ENCODE assay signal across 26 cellular contexts in the genomic region with DNA sequence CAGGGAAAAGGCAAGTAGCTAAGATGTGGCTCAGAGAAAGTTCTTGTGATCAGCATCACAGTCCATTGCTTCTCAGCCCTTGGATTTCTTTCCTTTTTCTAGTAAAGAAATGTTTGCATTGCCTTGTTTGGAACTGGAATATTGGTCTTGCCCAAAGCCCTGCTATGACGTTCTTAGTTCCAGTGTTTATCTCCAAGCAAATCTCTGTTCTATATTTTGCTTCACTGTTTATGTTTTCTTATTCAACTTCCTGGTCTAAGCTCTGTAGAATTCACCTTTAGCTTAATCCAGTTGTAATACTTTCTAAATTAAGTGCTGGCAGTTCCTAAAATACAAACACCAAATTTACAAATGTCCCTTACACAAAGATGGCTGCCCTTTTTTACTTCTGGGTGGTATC.
DNase-seq lines count a peak whose midpoint lies in the region; ATAC-seq and TF ChIP-seq lines count a peak whose summit lies in the region.
"Had no signal": no experiment of that assay in that cellular context is flagged by ENCODE, and none has a peak within 500 bp of the region (broad histone marks: within the 10 kb centered on the region; RNA-seq: fewer than 3 reads in every experiment).

No MANE protein-coding gene starts in this region.

- H2BK5ac ChIP-seq in IMR-90 (ENCODE audit: low read depth, low read length, poor library complexity, severe bottlenecking) = peak overlapping the region; percentile 91

- WGBS in IMR-90 (ENCODE audit: extremely low coverage in 2 of 2, insufficient read length in 1 of 2), 2 experiments = no CpG with 5 or more reads among the region's 1 CpG
- WGBS in esophagus squamous epithelium, 2 donors = 44 to 67% methylated on average over 1 of the region's 1 CpG

- H2BK120ac ChIP-seq in IMR-90 (ENCODE audit: low read depth, low read length) = peak overlapping the region; percentile 92

- H3K4me1 ChIP-seq in IMR-90 (ENCODE audit: control insufficient read depth, insufficient read depth, low read length) = peaks cover 15% of the 10 kb centered on the region
- peaks cover 0 to 6% (median 0%) of the 10 kb centered on the region in 3 donors for H3K4me1 ChIP-seq in esophagus squamous epithelium
- peaks cover 42% of the 10 kb centered on the region for H3K4me1 ChIP-seq in osteoblast (ENCODE audit: insufficient read depth, low read length)
- H3K4me1 ChIP-seq in vagina = peaks cover 11% of the 10 kb centered on the region
- H3K4me1 ChIP-seq: breast epithelium had no signal

- no peak overlapping the region for H3K9ac ChIP-seq in IMR-90 (ENCODE audit: low read depth, low read length)

- no peaks in the 10 kb centered on the region for H3K27me3 Mint-ChIP-seq in activated naive CD8-positive, alpha-beta T cell treated with anti-CD3 and anti-CD28 coated beads for 36 hours
- H3K27me3 Mint-ChIP-seq: stimulated activated naive CD8-positive, alpha-beta T cell treated with anti-CD3 and anti-CD28 coated beads, Interleukin-15, Interleukin-2, amounts not matched to agents 100 ng/mL and 50 ng/mL, for 24 hours had no signal

- H3K4ac ChIP-seq in IMR-90 (ENCODE audit: low read depth, low read length) = peak overlapping the region; percentile 90; the same call in 1 of the 2 replicates

- H3K4me3 ChIP-seq in IMR-90 (ENCODE audit: insufficient read depth, low read depth, low read length) (no peak overlapping the region), esophagus squamous epithelium (no peak overlapping the region), osteoblast (ENCODE audit: insufficient read depth, low read length) (no peak overlapping the region), vagina (no peak overlapping the region)
- H3K4me3 ChIP-seq: breast epithelium, skin epidermis, tibial nerve had no signal

- in situ Hi-C loops in IMR-90 (cut with MboI; ENCODE audit: low sequenced_read_pairs) = no loop called here

- H3K36me3 Mint-ChIP-seq in activated naive CD8-positive, alpha-beta T cell treated with anti-CD3 and anti-CD28 coated beads for 36 hours = no peaks in the 10 kb centered on the region

- H3K9me1 ChIP-seq in IMR-90 (ENCODE audit: insufficient read depth, low read length) = peaks cover 12% of the 10 kb centered on the region; the same call in 1 of the 2 replicates

- H2AFZ ChIP-seq in IMR-90 (replicated peaks; ENCODE audit: low read length, poor library complexity) = no peak overlapping the region
- H2AFZ ChIP-seq in osteoblast (ENCODE audit: low read length) = peak overlapping the region; percentile 52

- peak; percentile 38 for DNase-seq in IMR-90
- no peak for DNase-seq in esophagus squamous epithelium (lab: John Stamatoyannopoulos, UW)
- no peak for DNase-seq in osteoblast (ENCODE audit: insufficient read length, low spot score, missing footprints)
- no peak for DNase-seq in vagina (ENCODE audit: extremely low spot score in 2 of 2)
- DNase-seq in activated naive CD8-positive, alpha-beta T cell treated with anti-CD3 and anti-CD28 coated beads for 36 hours = no peak
- no peak for DNase-seq in SHP77 (lab: John Stamatoyannopoulos, UW)
- DNase-seq: activated CD4-positive, alpha-beta T cell treated with anti-CD3 and anti-CD28 coated beads, Interleukin-2, amount 10 ng/mL, durations not matched to agents 7 days and 5 days; activated naive CD4-positive, alpha-beta T cell; activated T-cell treated with anti-CD3 and anti-CD28 coated beads, Interleukin-2, amount 50 U/mL, for 48 hours; Calu3; effector CD8-positive, alpha-beta T cell; erythroblast; mesendoderm; NCI-H1048; NCI-H1694 treated with DMSO at 0.1 percent for 48 hours; NCI-H2171 treated with DMSO at 0.1 percent for 48 hours; NCI-H526; nucleus accumbens; SIG-M5 had no signal

- H3K18ac ChIP-seq in IMR-90 (ENCODE audit: low read depth, low read length) = peak overlapping the region; percentile 73

- H2AK5ac ChIP-seq in IMR-90 (ENCODE audit: low read depth, low read length) = peak overlapping the region; percentile 67; the same call in 1 of the 2 replicates

- TF ChIP-seq RAD21 in IMR-90 (IDR thresholded peaks at IDR 0.05; ENCODE audit: low read length) = no peak

- no peak overlapping the region for H2AK9ac ChIP-seq in IMR-90 (replicated peaks; ENCODE audit: low read depth, low read length, poor library complexity)

- H3K4me1 Mint-ChIP-seq in activated naive CD8-positive, alpha-beta T cell treated with anti-CD3 and anti-CD28 coated beads for 36 hours = peaks cover 4% of the 10 kb centered on the region

- no peak overlapping the region; the same call in 1 of the 2 replicates for H3K56ac ChIP-seq in IMR-90 (ENCODE audit: extremely low read depth, insufficient read depth, low read length)

- no peak overlapping the region for H3K27ac Mint-ChIP-seq in activated naive CD8-positive, alpha-beta T cell treated with anti-CD3 and anti-CD28 coated beads for 36 hours
- H3K27ac Mint-ChIP-seq: activated CD4-positive, alpha-beta T cell treated with anti-CD3 and anti-CD28 coated beads, Interleukin-2, amount 10 ng/mL, durations not matched to agents 7 days and 5 days; stimulated activated naive CD8-positive, alpha-beta T cell treated with anti-CD3 and anti-CD28 coated beads, Interleukin-15, Interleukin-2, amounts not matched to agents 100 ng/mL and 50 ng/mL, for 24 hours had no signal

- peak overlapping the region; percentile 91 for H3K14ac ChIP-seq in IMR-90 (replicated peaks; ENCODE audit: low read depth, low read length)

- peak overlapping the region; percentile 89 for H2BK20ac ChIP-seq in IMR-90 (ENCODE audit: low read depth, low read length)

- TF ChIP-seq CTCF in IMR-90 (conservative IDR thresholded peaks at IDR 0.05; ENCODE audit: low read depth, low read length) (no peak), esophagus squamous epithelium (IDR thresholded peaks at IDR 0.05) (no peak), osteoblast (IDR thresholded peaks at IDR 0.05; ENCODE audit: extremely low read depth, low read depth, low read length) (no peak), vagina (IDR thresholded peaks at IDR 0.05) (no peak)

- TF ChIP-seq POLR2A in IMR-90 (IDR thresholded peaks at IDR 0.05; ENCODE audit: low read depth, low read length) = no peak
- no peak for TF ChIP-seq POLR2A in esophagus squamous epithelium (IDR thresholded peaks at IDR 0.05)
- TF ChIP-seq POLR2A in vagina (IDR thresholded peaks at IDR 0.05) = no peak

- peak overlapping the region; percentile 48 to 76; a peak in 3 of 4 replicates for H4K8ac ChIP-seq in IMR-90 (ENCODE audit: low read depth in 2 of 2, low read length in 2 of 2)

- intact Hi-C loops in IMR-90 (cut with micrococcal nuclease) (no loop called here), esophagus squamous epithelium (cut with DNase I) (no loop called here), vagina (cut with DNase I) (no loop called here)

- H4K91ac ChIP-seq in IMR-90 (ENCODE audit: insufficient read depth, low read depth, low read length) = peak overlapping the region; percentile 64

- peak overlapping the region; percentile 58; the same call in 1 of the 2 replicates for H4K5ac ChIP-seq in IMR-90 (ENCODE audit: low read depth, low read length)

- dilution Hi-C loops in IMR-90 (cut with HindIII; ENCODE audit: low sequenced_read_pairs, unreplicated experiment) = no loop called here

- peak overlapping the region; percentile 69; the same call in 1 of the 2 replicates for H3K23ac ChIP-seq in IMR-90 (ENCODE audit: low read depth, low read length)

- no TSS peak for BruUV-seq in IMR-90 (replicated peaks; lab: Mats Ljungman, UMichigan)

- H3K27ac ChIP-seq in IMR-90 (ENCODE audit: insufficient read depth, low read length) (peak overlapping the region; percentile 55), esophagus squamous epithelium (peak overlapping the region in 3 of 4 donors; percentile 35 to 44 (median 42)), osteoblast (ENCODE audit: low read depth, low read length) (peak overlapping the region; percentile 86), vagina (peak overlapping the region; percentile 54)

- POLR2A ChIA-PET in IMR-90 (lab: Charles Lee; ENCODE audit: unreplicated experiment) = interaction anchor here (0.6 kb wide), 1 partner anchor 201 kb away, joined by 3 read pairs; no protein-coding TSS in a partner anchor

- H4K20me1 ChIP-seq in IMR-90 (ENCODE audit: insufficient read depth, low read length) (no peaks in the 10 kb centered on the region), osteoblast (ENCODE audit: insufficient read depth, low read length) (no peaks in the 10 kb centered on the region)

- no peaks in the 10 kb centered on the region for H3K27me3 ChIP-seq in IMR-90 (ENCODE audit: control insufficient read depth, insufficient read depth, low read length)
- no peaks in the 10 kb centered on the region for H3K27me3 ChIP-seq in esophagus squamous epithelium
- no peaks in the 10 kb centered on the region for H3K27me3 ChIP-seq in osteoblast (ENCODE audit: insufficient read depth, low read length)
- H3K27me3 ChIP-seq in vagina = no peaks in the 10 kb centered on the region
- H3K27me3 ChIP-seq: breast epithelium, tibial nerve had no signal

- H3K36me3 ChIP-seq in IMR-90 (ENCODE audit: control insufficient read depth, insufficient read depth, low read length) (no peaks in the 10 kb centered on the region), esophagus squamous epithelium (no peaks in the 10 kb centered on the region), osteoblast (ENCODE audit: insufficient read depth, low read length) (no peaks in the 10 kb centered on the region), vagina (no peaks in the 10 kb centered on the region)
- H3K36me3 ChIP-seq: breast epithelium, tibial nerve had no signal

- H3K4me2 ChIP-seq in IMR-90 (ENCODE audit: low read depth, low read length) = peak overlapping the region; percentile 10; the same call in 1 of the 2 replicates
- H3K4me2 ChIP-seq in osteoblast (ENCODE audit: insufficient read depth, low read length) = no peak overlapping the region

- H2BK15ac ChIP-seq in IMR-90 (ENCODE audit: low read depth, low read length) = peak overlapping the region; percentile 74; the same call in 2 of the 3 replicates

- H3K9me3 ChIP-seq in IMR-90 (ENCODE audit: control insufficient read depth, insufficient read depth, low read length) (no peaks in the 10 kb centered on the region), esophagus squamous epithelium (no peaks in the 10 kb centered on the region), osteoblast (ENCODE audit: low read depth, low read length) (no peaks in the 10 kb centered on the region), vagina (no peaks in the 10 kb centered on the region)
- H3K9me3 ChIP-seq: breast epithelium, tibial nerve had no signal

- H3K9me3 Mint-ChIP-seq in activated naive CD8-positive, alpha-beta T cell treated with anti-CD3 and anti-CD28 coated beads for 36 hours = no peaks in the 10 kb centered on the region

- no peaks in the 10 kb centered on the region for H3K79me2 ChIP-seq in osteoblast (ENCODE audit: insufficient read depth, low read length)

- H3K4me3 Mint-ChIP-seq in activated naive CD8-positive, alpha-beta T cell treated with anti-CD3 and anti-CD28 coated beads for 36 hours = no peak overlapping the region
- H3K4me3 Mint-ChIP-seq: activated CD4-positive, alpha-beta T cell treated with anti-CD3 and anti-CD28 coated beads, Interleukin-2, amount 10 ng/mL, durations not matched to agents 7 days and 5 days; stimulated activated naive CD8-positive, alpha-beta T cell treated with anti-CD3 and anti-CD28 coated beads, Interleukin-15, Interleukin-2, amounts not matched to agents 100 ng/mL and 50 ng/mL, for 24 hours had no signal

- ATAC-seq in IMR-90 (ENCODE audit: low read depth) = 0 out of 2 replicates have a peak, but pooled peaks have one; percentile 21
- no peak for ATAC-seq in HG02885 (IDR thresholded peaks at IDR 0.05; ENCODE audit: poor library complexity, unreplicated experiment)
- ATAC-seq: left lobe of liver, Panc1 had no signal

- CTCF ChIA-PET in IMR-90 (lab: Yijun Ruan, JAX) = no interaction called here

- peaks cover 0 to 4% of the 10 kb centered on the region in 2 experiments; a peak in 2 of 4 replicates for H3K79me1 ChIP-seq in IMR-90 (ENCODE audit: low read depth in 1 of 2, low read length in 2 of 2)
